Comparison of ENCODE assay signal across 16 cellular contexts in the genomic region with DNA sequence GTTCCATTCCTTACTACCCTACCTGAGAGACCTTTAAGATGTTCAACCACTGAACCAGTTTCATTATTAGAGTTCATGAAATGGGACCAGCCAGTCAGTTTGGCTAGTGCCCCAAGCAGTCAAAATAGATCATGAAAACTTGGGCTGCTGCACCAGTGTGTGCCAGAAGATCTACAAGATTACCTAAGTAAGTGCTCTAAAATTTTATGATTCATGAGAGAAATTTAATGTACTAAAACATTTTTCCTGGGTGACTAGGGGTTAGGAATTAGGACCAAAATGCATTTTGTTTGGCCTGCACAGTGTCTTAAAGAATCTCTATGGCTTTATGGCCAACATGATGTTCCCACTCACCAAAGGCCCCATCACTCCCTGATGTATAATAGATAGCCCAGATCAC.
"Had no signal": no experiment of that assay in that cellular context is flagged by ENCODE, and none has a peak within 500 bp of the region (broad histone marks: within the 10 kb centered on the region; RNA-seq: fewer than 3 reads in every experiment).

No MANE protein-coding gene starts in this region.

- H3K4me3 ChIP-seq: breast epithelium, esophagus muscularis mucosa, heart left ventricle, left lung, neural progenitor cell had no signal

- DNase-seq: activated naive CD4-positive, alpha-beta T cell treated with anti-CD3 and anti-CD28 coated beads, Interleukin-2, amount 50 U/mL, for 16 hours; activated T-cell treated with anti-CD3 and anti-CD28 coated beads, Interleukin-2, amount 50 U/mL, for 1 hour; heart left ventricle; left lung; mesendoderm; posterior cingulate gyrus; right cardiac atrium; stimulated activated naive CD4-positive, alpha-beta T cell treated with Interleukin-2 at 50 U/mL for 16 hours; T-helper 2 cell had no signal

- H3K27me3 ChIP-seq: breast epithelium, esophagus muscularis mucosa, heart left ventricle, left lung, neural progenitor cell had no signal

- H3K27ac Mint-ChIP-seq: neural progenitor cell had no signal

- H3K4me3 Mint-ChIP-seq: neural progenitor cell had no signal

- H3K36me3 Mint-ChIP-seq: neural progenitor cell had no signal

- ATAC-seq: heart left ventricle, left lung, right cardiac atrium had no signal

- H3K9ac ChIP-seq: neural progenitor cell had no signal

- H3K4me2 ChIP-seq: neural progenitor cell had no signal

- H3K36me3 ChIP-seq: breast epithelium, esophagus muscularis mucosa, heart left ventricle, left lung, neural progenitor cell had no signal

- H3K9me3 Mint-ChIP-seq: neural progenitor cell had no signal

- H3K9me3 ChIP-seq: breast epithelium, esophagus muscularis mucosa, heart left ventricle, left lung had no signal

- H3K27ac ChIP-seq: left lung, neural progenitor cell had no signal

- FAIRE-seq: endometrium, frontal cortex, islet of Langerhans, TTC549 had no signal

- H2AFZ ChIP-seq: neural progenitor cell had no signal
